ENCODE assay signal across 9 cellular contexts in the genomic region with DNA sequence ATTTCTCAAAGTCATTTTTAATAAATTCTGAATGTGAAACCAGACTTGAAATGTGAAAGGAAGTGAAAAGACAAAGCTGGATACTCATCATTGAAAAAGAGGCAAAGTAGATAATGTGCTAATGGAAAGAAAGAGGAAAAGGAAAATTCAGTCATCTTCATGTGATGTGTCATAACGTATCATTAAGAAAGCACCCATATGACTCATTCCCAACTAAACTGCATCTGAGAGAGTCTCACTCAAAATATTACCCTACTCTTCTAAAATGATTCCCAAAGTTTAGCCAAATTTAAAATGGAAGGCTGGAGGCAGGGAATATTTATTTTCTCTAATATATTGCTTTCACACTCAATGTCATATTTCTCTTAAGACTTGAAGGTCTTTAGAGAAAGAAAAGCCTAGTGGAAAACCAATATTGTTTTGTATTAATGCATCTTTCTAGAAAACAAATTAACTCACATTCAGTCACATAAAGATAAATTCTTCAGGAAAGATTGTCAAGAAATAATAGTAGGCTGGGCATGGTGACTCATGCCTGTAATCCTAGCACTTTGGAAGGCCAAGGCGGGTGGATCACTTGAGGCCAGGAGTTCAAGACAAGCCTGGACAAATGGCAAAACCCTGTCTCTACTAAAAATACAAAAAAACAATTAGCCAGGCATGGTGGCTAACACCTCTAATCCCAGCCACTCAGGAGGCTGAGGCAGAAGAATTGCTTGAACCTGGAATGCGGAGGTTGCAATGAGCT.
A peak's percentile ranks its signal among the peaks of the same experiment; 100 is the strongest.
DNase-seq lines count a peak whose midpoint lies in the region; ATAC-seq and TF ChIP-seq lines count a peak whose summit lies in the region.
"Had no signal": no experiment of that assay in that cellular context is flagged by ENCODE, and none has a peak within 500 bp of the region (broad histone marks: within the 10 kb centered on the region; RNA-seq: fewer than 3 reads in every experiment).

No MANE protein-coding gene starts in this region.

- no peaks in the 10 kb centered on the region for H4K20me1 ChIP-seq in osteoblast (ENCODE audit: insufficient read depth, low read length)

- no peak overlapping the region for H3K4me3 Mint-ChIP-seq in endothelial cell (ENCODE audit: unreplicated experiment)
- H3K4me3 Mint-ChIP-seq: type B pancreatic cell had no signal

- peak; percentile 64 for DNase-seq in adipocyte (ENCODE audit: low read depth)
- no peak for DNase-seq in osteoblast (ENCODE audit: insufficient read length, low spot score, missing footprints)
- DNase-seq in endothelial cell (ENCODE audit: low spot score): no peak
- DNase-seq in NCI-H2029 treated with DMSO at 0.1 percent for 48 hours (lab: John Stamatoyannopoulos, UW): no peak
- DNase-seq: gastrocnemius medialis had no signal

- H3K27me3 ChIP-seq in adipocyte (replicated peaks; ENCODE audit: control insufficient read depth, insufficient read depth, low read length) (no peaks in the 10 kb centered on the region), osteoblast (ENCODE audit: insufficient read depth, low read length) (no peaks in the 10 kb centered on the region)
- H3K27me3 ChIP-seq: gastrocnemius medialis had no signal

- ATAC-seq in GM18861 (IDR thresholded peaks at IDR 0.05; ENCODE audit: unreplicated experiment) (peak; percentile 44), HG03045 (IDR thresholded peaks at IDR 0.05; ENCODE audit: unreplicated experiment) (peak; percentile 51), GM19397 (IDR thresholded peaks at IDR 0.05; ENCODE audit: unreplicated experiment) (no peak)
- ATAC-seq: gastrocnemius medialis had no signal

- no peaks in the 10 kb centered on the region for H3K9me3 Mint-ChIP-seq in endothelial cell (ENCODE audit: unreplicated experiment)
- H3K9me3 Mint-ChIP-seq: type B pancreatic cell had no signal

- H2AFZ ChIP-seq in osteoblast (ENCODE audit: low read length): no peak overlapping the region

- no peak overlapping the region for H3K27ac Mint-ChIP-seq in endothelial cell (ENCODE audit: unreplicated experiment)
- H3K27ac Mint-ChIP-seq: type B pancreatic cell had no signal

- no peaks in the 10 kb centered on the region for H3K36me3 Mint-ChIP-seq in endothelial cell (ENCODE audit: low read depth, unreplicated experiment)
- H3K36me3 Mint-ChIP-seq: type B pancreatic cell had no signal

- no peaks in the 10 kb centered on the region for H3K79me2 ChIP-seq in osteoblast (ENCODE audit: insufficient read depth, low read length)

- no peak overlapping the region for H3K9ac ChIP-seq in adipocyte (ENCODE audit: low read length)

- H3K4me1 ChIP-seq in adipocyte (ENCODE audit: control insufficient read depth, insufficient read depth, low read length) (peaks cover 9% of the 10 kb centered on the region), osteoblast (ENCODE audit: insufficient read depth, low read length) (peaks cover 4% of the 10 kb centered on the region)
- H3K4me1 ChIP-seq: gastrocnemius medialis had no signal

- H3K27ac ChIP-seq in osteoblast (ENCODE audit: low read depth, low read length): peak overlapping the region; percentile 33
- H3K27ac ChIP-seq: gastrocnemius medialis had no signal

- TF ChIP-seq CTCF in osteoblast (IDR thresholded peaks at IDR 0.05; ENCODE audit: extremely low read depth, low read depth, low read length) (no peak), endothelial cell (IDR thresholded peaks at IDR 0.05; ENCODE audit: unreplicated experiment) (no peak)

- H3K9me3 ChIP-seq in adipocyte (ENCODE audit: control insufficient read depth, low read length) (no peaks in the 10 kb centered on the region), osteoblast (ENCODE audit: low read depth, low read length) (no peaks in the 10 kb centered on the region)
- H3K9me3 ChIP-seq: gastrocnemius medialis had no signal

- H3K4me1 Mint-ChIP-seq in endothelial cell (ENCODE audit: unreplicated experiment): no peaks in the 10 kb centered on the region

- H3K4me3 ChIP-seq in adipocyte (ENCODE audit: low read length) (peak overlapping the region; percentile 16), osteoblast (ENCODE audit: insufficient read depth, low read length) (no peak overlapping the region)
- H3K4me3 ChIP-seq: gastrocnemius medialis had no signal

- peaks cover 3% of the 10 kb centered on the region for H3K27me3 Mint-ChIP-seq in endothelial cell (ENCODE audit: unreplicated experiment)

- no peaks in the 10 kb centered on the region for H3K36me3 ChIP-seq in adipocyte (ENCODE audit: control insufficient read depth, insufficient read depth, low read length, severe bottlenecking)
- H3K36me3 ChIP-seq in osteoblast (ENCODE audit: insufficient read depth, low read length): no peaks in the 10 kb centered on the region
- H3K36me3 ChIP-seq: gastrocnemius medialis had no signal

- peak overlapping the region; percentile 11 for H3K4me2 ChIP-seq in osteoblast (ENCODE audit: insufficient read depth, low read length)
